18 cellular contexts compared by ENCODE assay signal in genomic region chr1:8691662-8692061, GRCh38.
"Had no signal": no experiment of that assay in that cellular context is flagged by ENCODE, and none has a peak within 500 bp of the region (broad histone marks: within the 10 kb centered on the region; RNA-seq: fewer than 3 reads in every experiment).

No MANE protein-coding gene starts in this region.

- DNase-seq: KBM-7, MV-4-11, NCI-H1048, NCI-H1105 treated with DMSO at 0.1 percent for 48 hours, NCI-H1417 treated with DMSO at 0.1 percent for 48 hours, NCI-H146, NCI-H1694 treated with DMSO at 0.1 percent for 48 hours, NCI-H1930, NCI-H2081, NCI-H2107, NCI-H2227 treated with DMSO at 0.1 percent for 48 hours, NCI-H524, NCI-H526 treated with DMSO at 0.1 percent for 48 hours, NCI-H748 treated with DMSO at 0.1 percent for 48 hours, Right ventricle myocardium superior, RPMI8226, SIG-M5 had no signal

- FAIRE-seq: RCC 7860 had no signal
